ENCODE assay signal across 1 cellular context in the genomic region with DNA sequence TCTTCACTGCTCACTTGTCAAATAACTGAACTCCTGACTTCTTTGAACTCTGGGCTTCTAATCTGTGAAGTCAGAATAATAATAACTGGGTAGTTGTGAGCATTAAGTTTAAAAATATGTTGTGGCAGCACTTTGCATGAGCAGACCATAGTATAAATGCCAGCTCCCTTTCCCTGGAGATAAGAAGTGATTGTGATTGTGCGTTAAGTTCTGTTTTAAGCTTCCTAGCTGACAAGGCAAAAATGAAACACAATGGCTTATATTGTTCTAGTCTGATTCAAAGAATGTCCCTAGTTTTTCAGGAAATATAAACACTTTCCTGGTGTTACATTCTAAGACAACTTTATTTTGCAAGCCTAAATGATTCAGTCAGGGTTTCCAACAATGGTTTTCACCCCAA.
TF ChIP-seq lines count a peak whose summit lies in the region.

No MANE protein-coding gene starts in this region.

TF ChIP-seq in H1, 55 proteins besides CTCF, POLR2A, EP300 and RAD21 (continued from another document):
- TF ChIP-seq, protein P1, sequence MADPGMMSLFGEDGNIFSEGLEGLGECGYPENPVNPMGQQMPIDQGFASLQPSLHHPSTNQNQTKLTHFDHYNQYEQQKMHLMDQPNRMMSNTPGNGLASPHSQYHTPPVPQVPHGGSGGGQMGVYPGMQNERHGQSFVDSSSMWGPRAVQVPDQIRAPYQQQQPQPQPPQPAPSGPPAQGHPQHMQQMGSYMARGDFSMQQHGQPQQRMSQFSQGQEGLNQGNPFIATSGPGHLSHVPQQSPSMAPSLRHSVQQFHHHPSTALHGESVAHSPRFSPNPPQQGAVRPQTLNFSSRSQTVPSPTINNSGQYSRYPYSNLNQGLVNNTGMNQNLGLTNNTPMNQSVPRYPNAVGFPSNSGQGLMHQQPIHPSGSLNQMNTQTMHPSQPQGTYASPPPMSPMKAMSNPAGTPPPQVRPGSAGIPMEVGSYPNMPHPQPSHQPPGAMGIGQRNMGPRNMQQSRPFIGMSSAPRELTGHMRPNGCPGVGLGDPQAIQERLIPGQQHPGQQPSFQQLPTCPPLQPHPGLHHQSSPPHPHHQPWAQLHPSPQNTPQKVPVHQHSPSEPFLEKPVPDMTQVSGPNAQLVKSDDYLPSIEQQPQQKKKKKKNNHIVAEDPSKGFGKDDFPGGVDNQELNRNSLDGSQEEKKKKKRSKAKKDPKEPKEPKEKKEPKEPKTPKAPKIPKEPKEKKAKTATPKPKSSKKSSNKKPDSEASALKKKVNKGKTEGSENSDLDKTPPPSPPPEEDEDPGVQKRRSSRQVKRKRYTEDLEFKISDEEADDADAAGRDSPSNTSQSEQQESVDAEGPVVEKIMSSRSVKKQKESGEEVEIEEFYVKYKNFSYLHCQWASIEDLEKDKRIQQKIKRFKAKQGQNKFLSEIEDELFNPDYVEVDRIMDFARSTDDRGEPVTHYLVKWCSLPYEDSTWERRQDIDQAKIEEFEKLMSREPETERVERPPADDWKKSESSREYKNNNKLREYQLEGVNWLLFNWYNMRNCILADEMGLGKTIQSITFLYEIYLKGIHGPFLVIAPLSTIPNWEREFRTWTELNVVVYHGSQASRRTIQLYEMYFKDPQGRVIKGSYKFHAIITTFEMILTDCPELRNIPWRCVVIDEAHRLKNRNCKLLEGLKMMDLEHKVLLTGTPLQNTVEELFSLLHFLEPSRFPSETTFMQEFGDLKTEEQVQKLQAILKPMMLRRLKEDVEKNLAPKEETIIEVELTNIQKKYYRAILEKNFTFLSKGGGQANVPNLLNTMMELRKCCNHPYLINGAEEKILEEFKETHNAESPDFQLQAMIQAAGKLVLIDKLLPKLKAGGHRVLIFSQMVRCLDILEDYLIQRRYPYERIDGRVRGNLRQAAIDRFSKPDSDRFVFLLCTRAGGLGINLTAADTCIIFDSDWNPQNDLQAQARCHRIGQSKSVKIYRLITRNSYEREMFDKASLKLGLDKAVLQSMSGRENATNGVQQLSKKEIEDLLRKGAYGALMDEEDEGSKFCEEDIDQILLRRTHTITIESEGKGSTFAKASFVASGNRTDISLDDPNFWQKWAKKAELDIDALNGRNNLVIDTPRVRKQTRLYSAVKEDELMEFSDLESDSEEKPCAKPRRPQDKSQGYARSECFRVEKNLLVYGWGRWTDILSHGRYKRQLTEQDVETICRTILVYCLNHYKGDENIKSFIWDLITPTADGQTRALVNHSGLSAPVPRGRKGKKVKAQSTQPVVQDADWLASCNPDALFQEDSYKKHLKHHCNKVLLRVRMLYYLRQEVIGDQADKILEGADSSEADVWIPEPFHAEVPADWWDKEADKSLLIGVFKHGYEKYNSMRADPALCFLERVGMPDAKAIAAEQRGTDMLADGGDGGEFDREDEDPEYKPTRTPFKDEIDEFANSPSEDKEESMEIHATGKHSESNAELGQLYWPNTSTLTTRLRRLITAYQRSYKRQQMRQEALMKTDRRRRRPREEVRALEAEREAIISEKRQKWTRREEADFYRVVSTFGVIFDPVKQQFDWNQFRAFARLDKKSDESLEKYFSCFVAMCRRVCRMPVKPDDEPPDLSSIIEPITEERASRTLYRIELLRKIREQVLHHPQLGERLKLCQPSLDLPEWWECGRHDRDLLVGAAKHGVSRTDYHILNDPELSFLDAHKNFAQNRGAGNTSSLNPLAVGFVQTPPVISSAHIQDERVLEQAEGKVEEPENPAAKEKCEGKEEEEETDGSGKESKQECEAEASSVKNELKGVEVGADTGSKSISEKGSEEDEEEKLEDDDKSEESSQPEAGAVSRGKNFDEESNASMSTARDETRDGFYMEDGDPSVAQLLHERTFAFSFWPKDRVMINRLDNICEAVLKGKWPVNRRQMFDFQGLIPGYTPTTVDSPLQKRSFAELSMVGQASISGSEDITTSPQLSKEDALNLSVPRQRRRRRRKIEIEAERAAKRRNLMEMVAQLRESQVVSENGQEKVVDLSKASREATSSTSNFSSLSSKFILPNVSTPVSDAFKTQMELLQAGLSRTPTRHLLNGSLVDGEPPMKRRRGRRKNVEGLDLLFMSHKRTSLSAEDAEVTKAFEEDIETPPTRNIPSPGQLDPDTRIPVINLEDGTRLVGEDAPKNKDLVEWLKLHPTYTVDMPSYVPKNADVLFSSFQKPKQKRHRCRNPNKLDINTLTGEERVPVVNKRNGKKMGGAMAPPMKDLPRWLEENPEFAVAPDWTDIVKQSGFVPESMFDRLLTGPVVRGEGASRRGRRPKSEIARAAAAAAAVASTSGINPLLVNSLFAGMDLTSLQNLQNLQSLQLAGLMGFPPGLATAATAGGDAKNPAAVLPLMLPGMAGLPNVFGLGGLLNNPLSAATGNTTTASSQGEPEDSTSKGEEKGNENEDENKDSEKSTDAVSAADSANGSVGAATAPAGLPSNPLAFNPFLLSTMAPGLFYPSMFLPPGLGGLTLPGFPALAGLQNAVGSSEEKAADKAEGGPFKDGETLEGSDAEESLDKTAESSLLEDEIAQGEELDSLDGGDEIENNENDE (IDR thresholded peaks at IDR 0.05; ENCODE audit: insufficient replicate concordance, low read length) = no peak
- TF ChIP-seq SRF (IDR thresholded peaks at IDR 0.05; ENCODE audit: low read depth, low read length) = no peak
- TF ChIP-seq, protein P2, sequence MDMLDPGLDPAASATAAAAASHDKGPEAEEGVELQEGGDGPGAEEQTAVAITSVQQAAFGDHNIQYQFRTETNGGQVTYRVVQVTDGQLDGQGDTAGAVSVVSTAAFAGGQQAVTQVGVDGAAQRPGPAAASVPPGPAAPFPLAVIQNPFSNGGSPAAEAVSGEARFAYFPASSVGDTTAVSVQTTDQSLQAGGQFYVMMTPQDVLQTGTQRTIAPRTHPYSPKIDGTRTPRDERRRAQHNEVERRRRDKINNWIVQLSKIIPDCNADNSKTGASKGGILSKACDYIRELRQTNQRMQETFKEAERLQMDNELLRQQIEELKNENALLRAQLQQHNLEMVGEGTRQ (IDR thresholded peaks at IDR 0.05; ENCODE audit: low read length) = no peak
